Comparison of ENCODE assay signal across 15 cellular contexts in genomic region chr21:25079053-25079452, GRCh38.
DNase-seq lines count a peak whose midpoint lies in the region; ATAC-seq, FAIRE-seq and TF ChIP-seq lines count a peak whose summit lies in the region.
"Had no signal": no experiment of that assay in that cellular context is flagged by ENCODE, and none has a peak within 500 bp of the region (broad histone marks: within the 10 kb centered on the region; RNA-seq: fewer than 3 reads in every experiment).

No MANE protein-coding gene starts in this region.

- H3K4me3 Mint-ChIP-seq in T-helper 17 cell = no peak overlapping the region
- H3K4me3 Mint-ChIP-seq: B cell; CD14-positive monocyte; CD8-positive, alpha-beta T cell had no signal

- no peaks in the 10 kb centered on the region for H3K9me1 ChIP-seq in K562 (ENCODE audit: control insufficient read depth, insufficient read depth, low read length)

- no peaks in the 10 kb centered on the region for H3K36me3 Mint-ChIP-seq in T-helper 17 cell (ENCODE audit: low read depth)
- H3K36me3 Mint-ChIP-seq: CD14-positive monocyte; CD8-positive, alpha-beta T cell had no signal

- H3K36me3 ChIP-seq in BLaER1 treated with 17β-estradiol and CSF1 and Interleukin-3, amounts not matched to agents 10 nM and 100 nM = no peaks in the 10 kb centered on the region
- H3K36me3 ChIP-seq in K562 (ENCODE audit: control insufficient read depth, insufficient read depth, low read length) = no peaks in the 10 kb centered on the region

- H3K4me3 ChIP-seq in BLaER1 treated with 17β-estradiol and CSF1 and Interleukin-3, amounts not matched to agents 10 nM and 100 nM = no peak overlapping the region
- no peak overlapping the region for H3K4me3 ChIP-seq in K562

- no peaks in the 10 kb centered on the region for H3K79me2 ChIP-seq in K562 (ENCODE audit: control insufficient read depth, insufficient read depth, low read length)

- no TSS peak for BruUV-seq in K562 (replicated peaks; lab: Mats Ljungman, UMichigan)

- H3K9ac ChIP-seq in BLaER1 treated with 17β-estradiol and CSF1 and Interleukin-3, amounts not matched to agents 10 nM and 100 nM = no peak overlapping the region
- H3K9ac ChIP-seq in K562 (ENCODE audit: insufficient read depth in 1 of 2, low read depth in 2 of 2, low read length in 2 of 2) = no peak overlapping the region

- no peak for TF ChIP-seq POLR2A in K562 (conservative IDR thresholded peaks at IDR 0.05)

- ATAC-seq in K562 = no peak
- no peak for ATAC-seq in T-helper 17 cell
- ATAC-seq: CD8-positive, alpha-beta T cell had no signal

- CTCF ChIA-PET in K562 (lab: Yijun Ruan, JAX; ENCODE audit: low intra/inter-chr PET ratio) = no interaction called here
- CTCF ChIA-PET in HEK293T (lab: Yijun Ruan, JAX) = no interaction called here

- peaks cover 0 to 12% (median 9%) of the 10 kb centered on the region in 10 experiments; a peak in 12 of 20 replicates for H3K4me1 ChIP-seq in BLaER1 treated with 17β-estradiol and CSF1 and Interleukin-3, amounts not matched to agents 10 nM and 100 nM
- H3K4me1 ChIP-seq in K562 (replicated peaks in 1 of 2; ENCODE audit: control insufficient read depth in 2 of 2, insufficient read depth in 2 of 2, low read length in 2 of 2) = no peaks in the 10 kb centered on the region

- no peaks in the 10 kb centered on the region for H4K20me1 ChIP-seq in BLaER1 treated with 17β-estradiol and CSF1 and Interleukin-3, amounts not matched to agents 10 nM and 100 nM
- H4K20me1 ChIP-seq in K562 (replicated peaks; ENCODE audit: control insufficient read depth, insufficient read depth, low read length) = no peaks in the 10 kb centered on the region

- H3K27me3 ChIP-seq in BLaER1 treated with 17β-estradiol and CSF1 and Interleukin-3, amounts not matched to agents 10 nM and 100 nM = no peaks in the 10 kb centered on the region
- H3K27me3 ChIP-seq in K562 (ENCODE audit: control insufficient read depth in 2 of 2, insufficient read depth in 2 of 2, low read length in 2 of 2) = no peaks in the 10 kb centered on the region

- no peaks in the 10 kb centered on the region for H3K27me3 Mint-ChIP-seq in T-helper 17 cell
- H3K27me3 Mint-ChIP-seq: B cell had no signal

- no peak for TF ChIP-seq CTCF in K562 (IDR thresholded peaks at IDR 0.05 in 2 of 3, conservative IDR thresholded peaks at IDR 0.05 in 1 of 3; ENCODE audit: insufficient read depth in 2 of 3, low read depth in 1 of 3, low read length in 3 of 3)

- DNase-seq in NCI-H1694 (lab: John Stamatoyannopoulos, UW) = peak; percentile 54
- DNase-seq in NCI-H69 (lab: John Stamatoyannopoulos, UW) = peak; percentile 12
- DNase-seq in K562 (ENCODE audit: extremely low read depth in 1 of 4, low spot score in 3 of 4) = no peak
- no peak for DNase-seq in T-helper 17 cell
- DNase-seq in HEK293T (ENCODE audit: extremely low spot score) = no peak
- no peak for DNase-seq in stimulated activated CD4-positive, alpha-beta T cell treated with anti-CD3 and anti-CD28 coated beads, Interleukin-2, amount 100 ng/mL, for 24 hours
- DNase-seq: CD8-positive, alpha-beta T cell; COR-L47; DMS53; GF-D8; HCEC 1CT had no signal

- intact Hi-C loops in K562 (cut with micrococcal nuclease) = no loop called here

- no peak for TF ChIP-seq EP300 in K562 (IDR thresholded peaks at IDR 0.05; ENCODE audit: low read length)

- FAIRE-seq in K562 (lab: Jason Lieb, UNC) = no peak
- FAIRE-seq: A204.1 had no signal

- H3K4me2 ChIP-seq in BLaER1 treated with 17β-estradiol and CSF1 and Interleukin-3, amounts not matched to agents 10 nM and 100 nM = peak overlapping the region in 8 of 11 experiments; percentile 3 to 43 (median 28); a peak in 12 of 22 replicates
- no peak overlapping the region for H3K4me2 ChIP-seq in K562 (ENCODE audit: insufficient read depth, low read length)

- H2AFZ ChIP-seq in K562 (ENCODE audit: low read depth, low read length) = no peak overlapping the region

- no peak overlapping the region for H3K27ac Mint-ChIP-seq in T-helper 17 cell
- H3K27ac Mint-ChIP-seq: B cell; CD8-positive, alpha-beta T cell had no signal

- TF ChIP-seq RAD21 in K562 (CRISPR knock-in tag; conservative IDR thresholded peaks at IDR 0.05 in 1 of 2, IDR thresholded peaks at IDR 0.05 in 1 of 2) = no peak

- no peaks in the 10 kb centered on the region for H3K9me3 ChIP-seq in BLaER1 treated with 17β-estradiol and CSF1 and Interleukin-3, amounts not matched to agents 10 nM and 100 nM (replicated peaks in 1 of 11)
- no peaks in the 10 kb centered on the region; the same call in 1 of the 2 replicates for H3K9me3 ChIP-seq in K562 (replicated peaks; ENCODE audit: control insufficient read depth, insufficient read depth, low read depth, low read length)
- H3K9me3 ChIP-seq in T-helper 17 cell (ENCODE audit: control insufficient read depth, low read length, poor library complexity, severe bottlenecking) = no peaks in the 10 kb centered on the region

- H3K27ac ChIP-seq in BLaER1 treated with 17β-estradiol and CSF1 and Interleukin-3, amounts not matched to agents 10 nM and 100 nM = peak overlapping the region in 4 of 11 experiments; percentile 17 to 30 (median 24); a peak in 2 of 22 replicates
- H3K27ac ChIP-seq in K562 (ENCODE audit: extremely low read depth, low read depth, low read length) = no peak overlapping the region

- no peaks in the 10 kb centered on the region for H3K4me1 Mint-ChIP-seq in T-helper 17 cell
- H3K4me1 Mint-ChIP-seq: CD14-positive monocyte had no signal

- 0% methylated on average over 3 of the region's 3 CpGs for WGBS in K562 (ENCODE audit: insufficient coverage, low coverage, missing lambda C conversion rate)

- in situ Hi-C loops in K562 (cut with MboI) = no loop called here

- POLR2A ChIA-PET in K562 (lab: Yijun Ruan, JAX) (no interaction called here), HEK293T (lab: Yijun Ruan, JAX) (no interaction called here)

TF ChIP-seq in K562, 482 proteins besides CTCF, POLR2A, EP300 and RAD21 (continues in another document):
- TF ChIP-seq ZNF23 (CRISPR knock-in tag; IDR thresholded peaks at IDR 0.05) = no peak
- TF ChIP-seq, protein P1, sequence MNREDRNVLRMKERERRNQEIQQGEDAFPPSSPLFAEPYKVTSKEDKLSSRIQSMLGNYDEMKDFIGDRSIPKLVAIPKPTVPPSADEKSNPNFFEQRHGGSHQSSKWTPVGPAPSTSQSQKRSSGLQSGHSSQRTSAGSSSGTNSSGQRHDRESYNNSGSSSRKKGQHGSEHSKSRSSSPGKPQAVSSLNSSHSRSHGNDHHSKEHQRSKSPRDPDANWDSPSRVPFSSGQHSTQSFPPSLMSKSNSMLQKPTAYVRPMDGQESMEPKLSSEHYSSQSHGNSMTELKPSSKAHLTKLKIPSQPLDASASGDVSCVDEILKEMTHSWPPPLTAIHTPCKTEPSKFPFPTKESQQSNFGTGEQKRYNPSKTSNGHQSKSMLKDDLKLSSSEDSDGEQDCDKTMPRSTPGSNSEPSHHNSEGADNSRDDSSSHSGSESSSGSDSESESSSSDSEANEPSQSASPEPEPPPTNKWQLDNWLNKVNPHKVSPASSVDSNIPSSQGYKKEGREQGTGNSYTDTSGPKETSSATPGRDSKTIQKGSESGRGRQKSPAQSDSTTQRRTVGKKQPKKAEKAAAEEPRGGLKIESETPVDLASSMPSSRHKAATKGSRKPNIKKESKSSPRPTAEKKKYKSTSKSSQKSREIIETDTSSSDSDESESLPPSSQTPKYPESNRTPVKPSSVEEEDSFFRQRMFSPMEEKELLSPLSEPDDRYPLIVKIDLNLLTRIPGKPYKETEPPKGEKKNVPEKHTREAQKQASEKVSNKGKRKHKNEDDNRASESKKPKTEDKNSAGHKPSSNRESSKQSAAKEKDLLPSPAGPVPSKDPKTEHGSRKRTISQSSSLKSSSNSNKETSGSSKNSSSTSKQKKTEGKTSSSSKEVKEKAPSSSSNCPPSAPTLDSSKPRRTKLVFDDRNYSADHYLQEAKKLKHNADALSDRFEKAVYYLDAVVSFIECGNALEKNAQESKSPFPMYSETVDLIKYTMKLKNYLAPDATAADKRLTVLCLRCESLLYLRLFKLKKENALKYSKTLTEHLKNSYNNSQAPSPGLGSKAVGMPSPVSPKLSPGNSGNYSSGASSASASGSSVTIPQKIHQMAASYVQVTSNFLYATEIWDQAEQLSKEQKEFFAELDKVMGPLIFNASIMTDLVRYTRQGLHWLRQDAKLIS (CRISPR knock-in tag; IDR thresholded peaks at IDR 0.05) = no peak
- TF ChIP-seq NR4A1 (CRISPR knock-in tag; IDR thresholded peaks at IDR 0.05) = no peak
- TF ChIP-seq NR4A1 (tag; IDR thresholded peaks at IDR 0.05) = no peak

TF ChIP-seq in HEK293T, 16 proteins besides CTCF, POLR2A, EP300 and RAD21:
- TF ChIP-seq SUZ12 (IDR thresholded peaks at IDR 0.05) = no peak
- no peak for TF ChIP-seq ZNF384 (IDR thresholded peaks at IDR 0.05)
- TF ChIP-seq SP1 (IDR thresholded peaks at IDR 0.05) = no peak
- no peak for TF ChIP-seq BHLHE40 (IDR thresholded peaks at IDR 0.05; ENCODE audit: borderline replicate concordance)
- no peak for TF ChIP-seq FOXK2 (IDR thresholded peaks at IDR 0.05)
- no peak for TF ChIP-seq ELF4 (IDR thresholded peaks at IDR 0.05)

Comparison
In these comparisons a context has a peak if more than half of its experiments do, and no peak if none do; other contexts are left out.
1. DNase-seq: peak in NCI-H1694 (single experiment) and NCI-H69 (single experiment); none in K562 (0 of 4), T-helper 17 cell (0 of 3), HEK293T (single experiment) and stimulated activated CD4-positive, alpha-beta T cell treated with anti-CD3 and anti-CD28 coated beads, Interleukin-2, amount 100 ng/mL, for 24 hours (0 of 2).